Comparison of ENCODE assay signal across 7 cellular contexts in the genomic region with DNA sequence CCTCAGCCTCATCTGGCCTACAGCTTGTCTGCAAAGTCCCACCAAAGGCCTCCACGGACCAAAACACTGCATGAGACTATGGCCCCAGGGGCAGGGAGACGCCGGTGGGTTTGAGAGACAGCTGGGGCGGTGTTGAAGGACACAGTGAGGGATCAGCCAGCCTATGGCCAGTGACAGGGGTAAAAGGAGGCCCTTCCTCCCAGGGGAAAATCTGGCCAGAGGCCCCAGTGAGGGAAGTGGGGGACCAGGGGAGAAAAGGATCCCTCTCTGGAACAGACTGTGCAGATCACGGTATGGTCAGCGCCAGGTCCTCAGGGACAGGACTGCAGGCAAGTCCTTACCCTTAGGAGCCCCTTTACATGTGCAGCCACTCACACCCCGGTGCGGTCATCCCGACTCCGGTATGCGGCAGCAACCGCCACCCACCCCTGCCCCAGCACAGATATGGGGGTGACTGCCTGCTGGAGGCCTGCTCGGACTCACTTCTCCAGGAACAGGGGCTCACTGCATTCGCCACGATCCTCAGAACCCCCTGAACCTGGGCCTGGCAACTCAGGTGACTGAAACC. TPM values are rescaled to one million over a fixed set of nuclear protein-coding genes. Genes with fewer than 3 reads are reported as not detected.
DNase-seq lines count a peak whose midpoint lies in the region; ATAC-seq, FAIRE-seq and TF ChIP-seq lines count a peak whose summit lies in the region.

No MANE protein-coding gene starts in this region.

- H3K9me3 ChIP-seq in esophagus (ENCODE audit: control insufficient read depth in 2 of 2, insufficient read depth in 1 of 2, low read depth in 1 of 2, low read length in 1 of 2) (no peaks in the 10 kb centered on the region), pancreas (no peaks in the 10 kb centered on the region)

- TF ChIP-seq CTCF in VCaP (conservative IDR thresholded peaks at IDR 0.05) (no peak), pancreas (IDR thresholded peaks at IDR 0.05) (no peak)

- H3K27me3 ChIP-seq in esophagus (ENCODE audit: control insufficient read depth in 1 of 2, insufficient read depth in 2 of 2, low read length in 2 of 2), result no peaks in the 10 kb centered on the region
- H3K27me3 ChIP-seq in pancreas, result no peaks in the 10 kb centered on the region

- H3K27ac ChIP-seq in VCaP (peak overlapping the region; percentile 97), esophagus (ENCODE audit: low read depth in 2 of 2, low read length in 1 of 2) (peak overlapping the region; percentile 93 to 94), pancreas (peak overlapping the region; percentile 65 to 91 (median 89))

- intact Hi-C loops in pancreas (cut with DNase I), result no loop called here

- peak overlapping the region; percentile 80 to 91 for H3K4me3 ChIP-seq in esophagus (ENCODE audit: low read depth in 1 of 2, low read length in 2 of 2)
- peak overlapping the region; percentile 72 to 86 (median 76) for H3K4me3 ChIP-seq in pancreas

- WGBS in esophagus, 2 donors, result 12 to 17% methylated on average over 15 of the region's 15 CpGs
- WGBS in pancreas, 2 donors, result 6 to 9% methylated on average over 15 of the region's 15 CpGs

- ATAC-seq in GM21717 (IDR thresholded peaks at IDR 0.05; ENCODE audit: unreplicated experiment) (peak; percentile 3), pancreas (peak in 1 of 4 donors; percentile 1), HG02981 (IDR thresholded peaks at IDR 0.05; ENCODE audit: unreplicated experiment) (no peak)

- no peak for FAIRE-seq in pancreas (lab: Jason Lieb, UNC)

- H3K4me1 ChIP-seq in esophagus (ENCODE audit: control insufficient read depth in 2 of 2, insufficient read depth in 2 of 2, low read length in 1 of 2), result peaks cover 17 to 24% of the 10 kb centered on the region in 2 donors
- peaks cover 16 to 46% (median 23%) of the 10 kb centered on the region in 3 donors for H3K4me1 ChIP-seq in pancreas

- DNase-seq in pancreas, result peak; percentile 31 to 81 (median 40)
- DNase-seq in NCI-H510A treated with DMSO at 0.1 percent for 48 hours (lab: John Stamatoyannopoulos, UW), result no peak
- no peak for DNase-seq in NCI-H345 (lab: John Stamatoyannopoulos, UW)

- peaks cover 0 to 4% of the 10 kb centered on the region in 2 donors for H3K36me3 ChIP-seq in esophagus (ENCODE audit: control insufficient read depth in 2 of 2, insufficient read depth in 2 of 2, low read length in 1 of 2)
- H3K36me3 ChIP-seq in pancreas, result peaks cover 0 to 5% (median 3%) of the 10 kb centered on the region in 3 donors

RNA-seq across cellular contexts. Expression of gene CERS2, which starts 1.3 kb away (rescaled TPM):
- polyA plus RNA-seq in esophagus, result 10 to 100 TPM; 35.5 to 39.4 TPM
- 100 to 1,000 TPM in 3 of 6 donors, 10 to 100 TPM in 3; 75.0 to 155 (median 94.6) TPM for total RNA-seq in pancreas
- 100 to 1,000 TPM; 112 to 122 TPM for polyA plus RNA-seq in pancreas

RNA-seq across cellular contexts. Expression of gene ANXA9, which starts 8.8 kb away (rescaled TPM):
- polyA plus RNA-seq in esophagus (10 to 100 TPM; 14.4 to 17.5 TPM), pancreas (10 to 100 TPM; 18.1 to 30.7 TPM)
- 10 to 100 TPM; 11.7 to 17.6 (median 13.8) TPM for total RNA-seq in pancreas

RNA-seq across cellular contexts. Expression of gene MINDY1, which starts 33.4 kb away (rescaled TPM):
- polyA plus RNA-seq in esophagus (10 to 100 TPM; 17.2 to 21.3 TPM), pancreas (10 to 100 TPM; 23.1 to 24.2 TPM)
- total RNA-seq in pancreas, result 10 to 100 TPM; 24.1 to 35.5 (median 32.4) TPM

RNA-seq across cellular contexts. Expression of gene PRUNE1, which starts 34.9 kb away (rescaled TPM):
- polyA plus RNA-seq in esophagus, result 10 to 100 TPM in 1 of 2 donors, 1 to 10 TPM in 1; 7.2 to 10.1 TPM
- total RNA-seq in pancreas, result 10 to 100 TPM in 2 of 6 donors, 1 to 10 TPM in 4; 6.4 to 11.1 (median 8.1) TPM
- polyA plus RNA-seq in pancreas, result 10 to 100 TPM in 1 of 2 donors, 1 to 10 TPM in 1; 6.7 to 16.7 TPM

RNA-seq across cellular contexts. Expression of gene SETDB1, which starts 47.2 kb away (rescaled TPM):
- polyA plus RNA-seq in esophagus, result 10 to 100 TPM; 14.4 to 17.8 TPM
- total RNA-seq in pancreas, result 10 to 100 TPM; 15.2 to 25.5 (median 20.6) TPM
- 10 to 100 TPM; 20.5 to 23.1 TPM for polyA plus RNA-seq in pancreas

Comparison
In these comparisons a context has a peak if more than half of its experiments do, and no peak if none do; other contexts are left out.
1. DNase-seq: peak in pancreas (6 of 6); none in NCI-H510A treated with DMSO at 0.1 percent for 48 hours (single experiment) and NCI-H345 (single experiment).
2. Peak in every context shown above with its lines, with median percentiles within 50 percentile points of each other: H3K27ac ChIP-seq.